15 cellular contexts compared by ENCODE assay signal in the genomic region with DNA sequence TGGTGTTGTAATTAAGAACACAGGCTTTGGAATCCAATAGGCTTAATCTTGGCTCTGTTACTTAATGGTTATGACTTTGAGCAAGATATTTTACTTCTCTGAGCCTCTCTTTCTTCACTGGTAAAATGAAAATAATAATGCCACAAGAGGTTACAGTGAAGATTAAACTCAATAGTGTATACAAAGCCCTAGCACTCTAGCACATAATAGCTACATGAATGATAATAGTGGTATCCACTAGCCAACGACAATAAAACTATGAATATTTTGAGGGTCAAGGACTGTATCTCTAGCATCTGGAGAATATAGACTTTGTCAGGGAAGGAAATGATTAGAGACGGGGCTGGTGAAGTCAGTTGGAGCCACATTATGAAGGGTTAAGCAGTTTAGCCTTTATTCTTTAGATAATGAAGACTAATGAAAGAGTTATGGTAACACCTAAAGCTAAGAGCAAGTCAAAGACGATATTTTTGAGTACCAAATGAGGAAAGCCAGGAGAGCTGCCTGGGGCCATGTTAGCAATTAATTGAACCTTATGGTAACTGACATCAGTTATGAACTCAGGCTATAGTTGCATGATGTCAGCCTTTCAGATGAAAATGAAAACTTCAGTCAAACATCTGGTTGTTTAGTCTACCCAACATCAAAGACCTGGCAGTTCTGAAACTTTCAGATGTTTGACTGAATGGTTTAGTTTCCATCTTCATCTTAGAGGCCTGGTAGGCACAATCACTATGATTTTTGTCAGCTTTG. TPM values are rescaled to one million over a fixed set of nuclear protein-coding genes. Genes with fewer than 3 reads are reported as not detected.
DNase-seq lines count a peak whose midpoint lies in the region; ATAC-seq and TF ChIP-seq lines count a peak whose summit lies in the region.
"Had no signal": no experiment of that assay in that cellular context is flagged by ENCODE, and none has a peak within 500 bp of the region (broad histone marks: within the 10 kb centered on the region; RNA-seq: fewer than 3 reads in every experiment).

No MANE protein-coding gene starts in this region.

- no peak overlapping the region for H3K27ac Mint-ChIP-seq in activated T-cell treated with anti-CD3 and anti-CD28 coated beads, Interleukin-2, amount 50 U/mL, for 72 hours
- H3K27ac Mint-ChIP-seq: nephron had no signal

- H3K27me3 Mint-ChIP-seq in activated T-cell treated with anti-CD3 and anti-CD28 coated beads, Interleukin-2, amount 50 U/mL, for 72 hours (ENCODE audit: low read depth), result no peaks in the 10 kb centered on the region

- H3K36me3 ChIP-seq in colonic mucosa, result no peaks in the 10 kb centered on the region

- H3K4me3 ChIP-seq in colonic mucosa, result no peak overlapping the region

- no peaks in the 10 kb centered on the region for H3K36me3 Mint-ChIP-seq in activated T-cell treated with anti-CD3 and anti-CD28 coated beads, Interleukin-2, amount 50 U/mL, for 72 hours (ENCODE audit: insufficient read depth in 2 of 2)

- no peaks in the 10 kb centered on the region for H3K9me3 ChIP-seq in colonic mucosa

- H3K4me3 Mint-ChIP-seq in activated T-cell treated with anti-CD3 and anti-CD28 coated beads, Interleukin-2, amount 50 U/mL, for 72 hours, result peak overlapping the region in 1 of 2 donors; percentile 2
- H3K4me3 Mint-ChIP-seq: nephron had no signal

- no peak for DNase-seq in activated T-cell treated with anti-CD3 and anti-CD28 coated beads, Interleukin-2, amount 50 U/mL, for 72 hours
- DNase-seq in activated T-cell treated with anti-CD3 and anti-CD28 coated beads, Interleukin-2, amount 50 U/mL, for 48 hours, result no peak
- DNase-seq in caudate nucleus (lab: John Stamatoyannopoulos, UW), result no peak
- no peak for DNase-seq in colonic mucosa
- DNase-seq in retina, result no peak
- DNase-seq in Right ventricle myocardium inferior (ENCODE audit: missing footprints), result no peak
- DNase-seq: ACHN; activated CD8-positive, alpha-beta memory T cell treated with anti-CD3 and anti-CD28 coated beads, Interleukin-2, amount 50 U/mL, for 48 hours; aorta; effector CD4-positive, alpha-beta T cell; glutamatergic neuron had no signal

- no peak overlapping the region for H3K9ac ChIP-seq in colonic mucosa (ENCODE audit: low read depth in 2 of 2, low read length in 2 of 2)

- no peaks in the 10 kb centered on the region for H3K4me1 ChIP-seq in colonic mucosa

- peak; percentile 70 to 90 for ATAC-seq in activated T-cell treated with anti-CD3 and anti-CD28 coated beads, Interleukin-2, amount 50 U/mL, for 72 hours (replicated peaks in 1 of 2)
- ATAC-seq in GM21423 (IDR thresholded peaks at IDR 0.05; ENCODE audit: unreplicated experiment) (peak; percentile 92), HG03135 (IDR thresholded peaks at IDR 0.05; ENCODE audit: unreplicated experiment) (peak; percentile 81), Right ventricle myocardium inferior (no peak)
- ATAC-seq: sciatic nerve had no signal

- no peak for TF ChIP-seq CTCF in colonic mucosa (IDR thresholded peaks at IDR 0.05)

- H3K9me3 Mint-ChIP-seq in activated T-cell treated with anti-CD3 and anti-CD28 coated beads, Interleukin-2, amount 50 U/mL, for 72 hours, result peaks cover 0 to 2% of the 10 kb centered on the region in 2 donors
- H3K9me3 Mint-ChIP-seq: nephron had no signal

- peaks cover 20% of the 10 kb centered on the region for H3K4me1 Mint-ChIP-seq in activated T-cell treated with anti-CD3 and anti-CD28 coated beads, Interleukin-2, amount 50 U/mL, for 72 hours (ENCODE audit: low read depth)
- H3K4me1 Mint-ChIP-seq: nephron had no signal

- H3K27me3 ChIP-seq in colonic mucosa, result no peaks in the 10 kb centered on the region

- H3K27ac ChIP-seq in caudate nucleus (ENCODE audit: low read depth, low read length) (no peak overlapping the region), colonic mucosa (no peak overlapping the region)

- intact Hi-C loops in colonic mucosa (cut with DNase I), result no loop called here
- intact Hi-C loops in Right ventricle myocardium inferior (cut with DNase I), result no loop called here

RNA-seq across cellular contexts. Expression of gene RNF11, which starts 32.8 kb away (rescaled TPM):
- 10 to 100 TPM; 23.7 to 28.0 TPM for total RNA-seq in activated T-cell treated with anti-CD3 and anti-CD28 coated beads, Interleukin-2, amount 50 U/mL, for 72 hours
- total RNA-seq in colonic mucosa, result 100 to 1,000 TPM in 1 of 2 donors, 10 to 100 TPM in 1; 46.8 to 104 TPM
- 120 TPM for total RNA-seq in Right ventricle myocardium inferior
